ENCODE assay signal across 9 cellular contexts in the genomic region with DNA sequence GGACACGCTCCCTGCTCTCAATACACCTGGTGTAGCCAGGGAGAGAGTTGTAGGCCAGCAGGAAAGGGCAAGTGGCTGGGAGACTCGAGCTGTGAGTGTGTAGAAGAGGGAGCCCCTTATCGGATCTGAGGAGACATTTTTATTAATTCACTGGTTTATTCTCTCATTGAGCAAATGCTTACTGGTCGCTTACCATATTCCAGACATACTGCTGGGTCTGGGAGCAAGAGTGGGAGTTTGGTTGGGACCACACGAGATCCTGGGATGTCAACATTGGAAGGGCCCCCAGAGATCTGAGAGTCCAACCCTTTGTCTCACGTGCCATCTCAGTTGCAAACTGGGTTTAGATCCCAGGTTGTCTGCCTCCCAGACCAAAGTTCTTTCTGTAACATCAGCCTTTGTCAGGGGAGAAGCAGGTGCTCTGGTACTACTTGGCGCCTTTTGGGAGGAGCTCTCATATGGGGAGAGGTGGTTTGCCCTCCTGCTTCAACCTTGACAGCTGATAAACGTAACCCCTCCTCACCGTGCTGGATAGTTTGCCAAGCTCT. TPM values are rescaled to one million over a fixed set of nuclear protein-coding genes. Genes with fewer than 3 reads are reported as not detected.
DNase-seq lines count a peak whose midpoint lies in the region; ATAC-seq and TF ChIP-seq lines count a peak whose summit lies in the region.
"Had no signal": no experiment of that assay in that cellular context is flagged by ENCODE, and none has a peak within 500 bp of the region (broad histone marks: within the 10 kb centered on the region; RNA-seq: fewer than 3 reads in every experiment).

No MANE protein-coding gene starts in this region.

- intact Hi-C loops in naive thymus-derived CD4-positive, alpha-beta T cell (cut with micrococcal nuclease), result loop anchor here (1.0 to 10.0 kb wide), 14 partner anchors 20 to 765 kb away; partner anchors contain the start of genes AHDC1 (in 2 of the 2), SLC9A1 (in 2 of the 2), WDTC1 (in 2 of the 2) and EYA3 (in 1 of the 2)

- H3K36me3 ChIP-seq in BLaER1 treated with 17β-estradiol and CSF1 and Interleukin-3, amounts not matched to agents 10 nM and 100 nM, result peaks cover 19 to 42% (median 36%) of the 10 kb centered on the region in 11 experiments
- H3K36me3 ChIP-seq in naive thymus-derived CD4-positive, alpha-beta T cell (ENCODE audit: control insufficient read depth in 2 of 3, insufficient read depth in 3 of 3, low read length in 3 of 3), result peaks cover 0 to 28% (median 0%) of the 10 kb centered on the region in 3 experiments

- CTCF ChIA-PET in naive thymus-derived CD4-positive, alpha-beta T cell (lab: Charles Lee), result interaction anchor here (0.5 to 2.2 kb wide), 7 partner anchors 11 to 277 kb away, joined by 3 to 10 read pairs (median 4); partner anchors contain the start of genes GPR3 and SLC9A1

- H3K9me3 Mint-ChIP-seq in chondrocyte (ENCODE audit: low read depth), result no peaks in the 10 kb centered on the region
- no peaks in the 10 kb centered on the region for H3K9me3 Mint-ChIP-seq in naive thymus-derived CD4-positive, alpha-beta T cell

- H3K27me3 ChIP-seq in BLaER1 treated with 17β-estradiol and CSF1 and Interleukin-3, amounts not matched to agents 10 nM and 100 nM, result no peaks in the 10 kb centered on the region
- no peaks in the 10 kb centered on the region for H3K27me3 ChIP-seq in naive thymus-derived CD4-positive, alpha-beta T cell (ENCODE audit: control insufficient read depth in 2 of 2, insufficient read depth in 2 of 2, low read length in 2 of 2)

- H3K4me2 ChIP-seq in BLaER1 treated with 17β-estradiol and CSF1 and Interleukin-3, amounts not matched to agents 10 nM and 100 nM, result peak overlapping the region; percentile 76 to 98 (median 96)

- H3K4me3 ChIP-seq in BLaER1 treated with 17β-estradiol and CSF1 and Interleukin-3, amounts not matched to agents 10 nM and 100 nM, result peak overlapping the region; percentile 76 to 100 (median 92)
- peak overlapping the region; percentile 93 for H3K4me3 ChIP-seq in Jurkat, Clone E6-1 (ENCODE audit: low read length)
- peak overlapping the region; percentile 91 for H3K4me3 ChIP-seq in naive thymus-derived CD4-positive, alpha-beta T cell (ENCODE audit: low read length)

- H3K9me3 ChIP-seq in BLaER1 treated with 17β-estradiol and CSF1 and Interleukin-3, amounts not matched to agents 10 nM and 100 nM (replicated peaks in 1 of 11), result no peaks in the 10 kb centered on the region
- H3K9me3 ChIP-seq in naive thymus-derived CD4-positive, alpha-beta T cell (ENCODE audit: control insufficient read depth in 2 of 3, low read length in 3 of 3), result no peaks in the 10 kb centered on the region

- H3K27ac Mint-ChIP-seq in chondrocyte (ENCODE audit: unreplicated experiment), result peak overlapping the region; percentile 96
- peak overlapping the region; percentile 88 to 97 (median 93) for H3K27ac Mint-ChIP-seq in naive thymus-derived CD4-positive, alpha-beta T cell

- peaks cover 4% of the 10 kb centered on the region for H3K27me3 Mint-ChIP-seq in chondrocyte (ENCODE audit: low read depth)
- H3K27me3 Mint-ChIP-seq in naive thymus-derived CD4-positive, alpha-beta T cell, result peaks cover 0 to 5% (median 3%) of the 10 kb centered on the region in 5 donors

- H3K4me1 Mint-ChIP-seq in chondrocyte (ENCODE audit: low read depth), result peaks cover 30% of the 10 kb centered on the region
- peaks cover 25 to 63% (median 57%) of the 10 kb centered on the region in 7 donors for H3K4me1 Mint-ChIP-seq in naive thymus-derived CD4-positive, alpha-beta T cell

- ATAC-seq in naive thymus-derived CD4-positive, alpha-beta T cell, result no peak

- peaks cover 23 to 57% (median 43%) of the 10 kb centered on the region in 10 experiments for H3K4me1 ChIP-seq in BLaER1 treated with 17β-estradiol and CSF1 and Interleukin-3, amounts not matched to agents 10 nM and 100 nM
- peaks cover 18 to 23% of the 10 kb centered on the region in 2 donors for H3K4me1 ChIP-seq in naive thymus-derived CD4-positive, alpha-beta T cell (ENCODE audit: control insufficient read depth in 2 of 2, insufficient read depth in 2 of 2, low read length in 2 of 2)

- POLR2A ChIA-PET in naive thymus-derived CD4-positive, alpha-beta T cell (lab: Charles Lee), result interaction anchor here (0.7 to 4.0 kb wide), 11 partner anchors 10 to 340 kb away, joined by 3 to 28 read pairs (median 4); partner anchors contain the start of gene SYTL1

- H3K27ac ChIP-seq in BLaER1 treated with 17β-estradiol and CSF1 and Interleukin-3, amounts not matched to agents 10 nM and 100 nM, result peak overlapping the region; percentile 92 to 99 (median 96)
- peak overlapping the region; percentile 95 for H3K27ac ChIP-seq in naive thymus-derived CD4-positive, alpha-beta T cell (ENCODE audit: low read depth, low read length)

- H3K4me3 Mint-ChIP-seq in chondrocyte (ENCODE audit: unreplicated experiment), result peak overlapping the region; percentile 95
- peak overlapping the region; percentile 91 to 99 (median 96) for H3K4me3 Mint-ChIP-seq in naive thymus-derived CD4-positive, alpha-beta T cell

- peak overlapping the region; percentile 94 to 99 (median 97) for H3K9ac ChIP-seq in BLaER1 treated with 17β-estradiol and CSF1 and Interleukin-3, amounts not matched to agents 10 nM and 100 nM

- peaks cover 0 to 36% (median 13%) of the 10 kb centered on the region in 11 experiments; a peak in 13 of 22 replicates for H4K20me1 ChIP-seq in BLaER1 treated with 17β-estradiol and CSF1 and Interleukin-3, amounts not matched to agents 10 nM and 100 nM

- DNase-seq in Jurkat, Clone E6-1 (ENCODE audit: low read depth, low spot score), result no peak
- DNase-seq in chondrocyte (ENCODE audit: low spot score) (no peak), mucosa of gallbladder (ENCODE audit: low spot score) (no peak), GDM1 (lab: John Stamatoyannopoulos, UW) (no peak), NCI-H82 (lab: John Stamatoyannopoulos, UW) (no peak)
- DNase-seq in naive thymus-derived CD4-positive, alpha-beta T cell, result peak in 1 of 9 donors; percentile 20
- DNase-seq in stimulated activated CD4-positive, alpha-beta T cell treated with anti-CD3 and anti-CD28 coated beads, Interleukin-15, amount 100 ng/mL, for 24 hours, result no peak

- H3K36me3 Mint-ChIP-seq in chondrocyte (ENCODE audit: low read depth), result peaks cover 6% of the 10 kb centered on the region
- peaks cover 0 to 21% (median 0%) of the 10 kb centered on the region in 5 donors for H3K36me3 Mint-ChIP-seq in naive thymus-derived CD4-positive, alpha-beta T cell

- TF ChIP-seq CTCF in chondrocyte (IDR thresholded peaks at IDR 0.05), result no peak

RNA-seq across cellular contexts. Expression of gene TMEM222, which starts 0.7 kb away (rescaled TPM):
- polyA plus RNA-seq in Jurkat, Clone E6-1 (2012; ENCODE audit: insufficient read depth, insufficient read length), result 30.5 TPM
- 31.6 to 34.7 TPM (median 34.6 TPM) in 3 replicates for total RNA-seq in chondrocyte
- 10 to 100 TPM; 23.7 to 44.0 (median 41.9) TPM for total RNA-seq in naive thymus-derived CD4-positive, alpha-beta T cell
- 10 to 100 TPM; 58.5 to 66.1 TPM for polyA plus RNA-seq in naive thymus-derived CD4-positive, alpha-beta T cell
- total RNA-seq in mucosa of gallbladder, result 34.3 TPM

RNA-seq across cellular contexts. Expression of gene SYTL1, which starts 19.2 kb away (rescaled TPM):
- 52.8 TPM for polyA plus RNA-seq in Jurkat, Clone E6-1 (2012; ENCODE audit: insufficient read depth, insufficient read length)
- total RNA-seq in chondrocyte, result 0.82 to 1.2 TPM (median 0.85 TPM) in 3 replicates
- 100 to 1,000 TPM; 107 to 172 (median 136) TPM for total RNA-seq in naive thymus-derived CD4-positive, alpha-beta T cell
- 100 to 1,000 TPM in 1 of 2 donors, 10 to 100 TPM in 1; 93.0 to 105 TPM for polyA plus RNA-seq in naive thymus-derived CD4-positive, alpha-beta T cell
- total RNA-seq in mucosa of gallbladder, result 48.5 TPM
- total RNA-seq: myocyte had no signal

RNA-seq across cellular contexts. Expression of gene MAP3K6, which starts 44.1 kb away (rescaled TPM):
- polyA plus RNA-seq in Jurkat, Clone E6-1 (2012; ENCODE audit: insufficient read depth, insufficient read length), result 8.3 TPM
- 42.0 to 54.0 TPM (median 50.3 TPM) in 3 replicates for total RNA-seq in chondrocyte
- total RNA-seq in naive thymus-derived CD4-positive, alpha-beta T cell, result 10 to 100 TPM; 13.0 to 17.0 (median 15.2) TPM
- polyA plus RNA-seq in naive thymus-derived CD4-positive, alpha-beta T cell, result 1 to 10 TPM; 5.9 to 6.6 TPM
- total RNA-seq in mucosa of gallbladder, result 50.9 TPM

RNA-seq across cellular contexts. Expression of gene FCN3, which starts 52.0 kb away (rescaled TPM):
- polyA plus RNA-seq in Jurkat, Clone E6-1 (2012; ENCODE audit: insufficient read depth, insufficient read length), result not detected
- total RNA-seq in chondrocyte, result not detected in 3 replicates
- total RNA-seq in naive thymus-derived CD4-positive, alpha-beta T cell, result not detected
- polyA plus RNA-seq in naive thymus-derived CD4-positive, alpha-beta T cell, result not detected
- total RNA-seq in mucosa of gallbladder, result 3.5 TPM
- total RNA-seq: myocyte had no signal

Comparison
In these comparisons a context has a peak if more than half of its experiments do, and no peak if none do; other contexts are left out.
1. RNA of gene SYTL1, which starts 19.2 kb away (total RNA-seq): 107 to 172 TPM in naive thymus-derived CD4-positive, alpha-beta T cell and 48.5 TPM in mucosa of gallbladder (single experiment); 0.82 to 1.2 TPM in chondrocyte; every median in the first group is over 10 times any median in the second.
2. Peak in every context shown above with its lines, with median percentiles within 50 percentile points of each other: H3K4me3 ChIP-seq.